ENCODE assay signal across 12 cellular contexts in the genomic region with DNA sequence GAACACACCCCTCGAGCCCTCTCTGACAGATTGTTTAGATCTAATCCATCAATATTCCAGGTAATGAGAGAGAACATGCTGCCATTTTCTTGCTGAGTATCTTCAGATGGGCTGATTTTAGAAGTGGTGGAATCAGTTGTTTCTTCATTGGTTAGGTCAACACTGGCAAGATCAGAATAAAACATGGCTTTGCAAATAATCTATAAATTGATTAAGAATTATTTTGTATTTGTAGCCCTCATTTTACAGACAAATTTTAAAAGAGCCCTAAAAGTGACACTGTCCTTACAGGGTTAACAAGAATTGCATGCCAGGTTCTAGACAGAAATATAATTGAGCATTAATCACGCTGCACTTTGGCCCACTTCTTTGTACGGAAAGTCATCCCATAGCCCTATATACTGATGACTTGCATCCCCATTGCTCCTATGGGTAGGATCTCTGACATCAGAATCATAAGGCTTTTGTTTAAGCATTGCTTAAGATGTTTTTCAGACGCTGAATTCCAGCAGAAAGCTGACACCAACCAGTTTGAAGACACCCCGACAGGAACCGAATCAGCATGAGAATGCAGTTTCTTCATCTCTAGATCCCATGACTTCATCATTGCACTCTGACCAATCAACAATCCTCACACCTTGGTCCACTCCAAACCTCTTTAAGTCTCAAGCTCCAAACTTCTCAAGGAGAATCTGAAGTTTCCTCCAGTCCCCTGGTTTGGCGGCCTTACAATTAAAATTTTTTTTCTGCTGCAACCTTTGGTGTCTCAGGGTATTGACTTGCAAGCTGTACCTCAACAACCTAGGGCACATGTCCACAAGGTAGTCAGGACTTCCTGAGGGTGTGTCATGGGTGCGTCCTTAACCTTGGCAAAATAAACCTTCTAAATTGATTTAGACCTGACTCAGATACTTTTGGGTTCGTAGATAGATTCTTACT. TPM values are rescaled to one million over a fixed set of nuclear protein-coding genes. Genes with fewer than 3 reads are reported as not detected.
DNase-seq lines count a peak whose midpoint lies in the region; ATAC-seq and TF ChIP-seq lines count a peak whose summit lies in the region.
"Had no signal": no experiment of that assay in that cellular context is flagged by ENCODE, and none has a peak within 500 bp of the region (broad histone marks: within the 10 kb centered on the region; RNA-seq: fewer than 3 reads in every experiment).

No MANE protein-coding gene starts in this region.

- H3K36me3 ChIP-seq in PC-9 (ENCODE audit: low read depth) = peaks cover 73% of the 10 kb centered on the region

- POLR2A ChIA-PET in PC-9 (lab: Charles Lee; ENCODE audit: unreplicated experiment) = interaction anchor here (0.6 to 1.1 kb wide), 5 partner anchors 12 to 1528 kb away, joined by 3 to 6 read pairs (median 5); a partner anchor contains a TSS

- H2AFZ ChIP-seq in PC-9 = no peak overlapping the region

- no peaks in the 10 kb centered on the region for H4K20me1 ChIP-seq in PC-9 (ENCODE audit: insufficient read depth)

- H3K4me3 ChIP-seq in PC-9 = peak overlapping the region; percentile 36
- no peak overlapping the region for H3K4me3 ChIP-seq in fibroblast of villous mesenchyme (ENCODE audit: low read depth, low read length)
- H3K4me3 ChIP-seq: HAP-1 had no signal

- H3K79me2 ChIP-seq in PC-9 (ENCODE audit: low read depth) = peaks cover 78% of the 10 kb centered on the region

- intact Hi-C loops in PC-9 (cut with micrococcal nuclease; ENCODE audit: unreplicated experiment) (loop anchor here (1.0 to 5.0 kb wide), 2 partner anchors 13 to 513 kb away; a partner anchor contains a TSS), sciatic nerve (cut with DNase I) (no loop called here)

- no peaks in the 10 kb centered on the region; the same call in 1 of the 2 replicates for H3K9me3 ChIP-seq in PC-9 (ENCODE audit: insufficient read depth, low read depth)
- H3K9me3 ChIP-seq: HAP-1 had no signal

- peak; percentile 52 for DNase-seq in ELR (ENCODE audit: low read depth)
- peak; percentile 75 to 99 for DNase-seq in PC-9
- DNase-seq in fibroblast of villous mesenchyme (ENCODE audit: low read depth) = peak; percentile 85
- no peak for DNase-seq in sciatic nerve (ENCODE audit: low spot score)
- DNase-seq in T-helper 1 cell = no peak
- no peak for DNase-seq in Ammon's horn (ENCODE audit: low spot score)
- no peak for DNase-seq in activated gamma-delta T cell (lab: John Stamatoyannopoulos, UW)
- DNase-seq: activated naive CD4-positive, alpha-beta T cell treated with anti-CD3 and anti-CD28 coated beads for 36 hours; NCI-H1436; posterior cingulate gyrus had no signal

- H3K4me1 ChIP-seq in PC-9 (replicated peaks; ENCODE audit: insufficient read depth) = peaks cover 72% of the 10 kb centered on the region
- H3K4me1 ChIP-seq: HAP-1 had no signal

- ATAC-seq in sciatic nerve = peak; percentile 41
- no peak for ATAC-seq in GM19463 (IDR thresholded peaks at IDR 0.05; ENCODE audit: unreplicated experiment)

- H3K4me2 ChIP-seq in PC-9 = peak overlapping the region; percentile 74

- CTCF ChIA-PET in PC-9 (lab: Charles Lee) = no interaction called here

- H3F3A ChIP-seq in PC-9 (ENCODE audit: insufficient read depth, low read depth) = peaks cover 45% of the 10 kb centered on the region

- no peaks in the 10 kb centered on the region for H3K27me3 ChIP-seq in PC-9 (ENCODE audit: insufficient read depth, low read depth)

- no TSS peak for BruUV-seq in PC-9 (replicated peaks; lab: Mats Ljungman, UMichigan)

- peak overlapping the region; percentile 99 for H3K27ac ChIP-seq in PC-9

- no peaks in the 10 kb centered on the region for H3K9me2 ChIP-seq in PC-9 (ENCODE audit: insufficient read depth)

- TF ChIP-seq CTCF in PC-9 (conservative IDR thresholded peaks at IDR 0.05) (no peak), fibroblast of villous mesenchyme (IDR thresholded peaks at IDR 0.05; ENCODE audit: insufficient read depth, low read depth, low read length) (no peak)

RNA-seq across cellular contexts. Expression of a gene that starts 7.9 kb away (rescaled TPM):
- total RNA-seq in PC-9 (2021) (83.0 and 95.8 TPM in 2 replicates), fibroblast of villous mesenchyme (13.2 and 22.9 TPM in 2 replicates), sciatic nerve (34.9 TPM)

RNA-seq across cellular contexts. Expression of a gene that starts 8.0 kb away (rescaled TPM):
- 70.9 and 79.2 TPM in 2 replicates for total RNA-seq in PC-9 (2021)
- 5.2 and 6.8 TPM in 2 replicates for total RNA-seq in fibroblast of villous mesenchyme
- 17.3 TPM for total RNA-seq in sciatic nerve

RNA-seq across cellular contexts. Expression of a gene that starts 12.9 kb away (rescaled TPM):
- total RNA-seq in PC-9 (2021) (14.4 and 15.3 TPM in 2 replicates), fibroblast of villous mesenchyme (not detected in 2 replicates), sciatic nerve (0.40 TPM)

Comparison
In these comparisons a context has a peak if more than half of its experiments do, and no peak if none do; other contexts are left out.
1. DNase-seq: peak in ELR (single experiment), PC-9 (2 of 2) and fibroblast of villous mesenchyme (single experiment); none in sciatic nerve (single experiment), T-helper 1 cell (0 of 5), Ammon's horn (single experiment) and activated gamma-delta T cell (single experiment).
2. RNA of a gene that starts 12.9 kb away (total RNA-seq): 14.4 to 15.3 TPM in PC-9; 0.40 TPM in sciatic nerve (single experiment) and not detected in fibroblast of villous mesenchyme; every median in the first group is over 10 times any median in the second.